1 cellular context compared by ENCODE assay signal in the genomic region with DNA sequence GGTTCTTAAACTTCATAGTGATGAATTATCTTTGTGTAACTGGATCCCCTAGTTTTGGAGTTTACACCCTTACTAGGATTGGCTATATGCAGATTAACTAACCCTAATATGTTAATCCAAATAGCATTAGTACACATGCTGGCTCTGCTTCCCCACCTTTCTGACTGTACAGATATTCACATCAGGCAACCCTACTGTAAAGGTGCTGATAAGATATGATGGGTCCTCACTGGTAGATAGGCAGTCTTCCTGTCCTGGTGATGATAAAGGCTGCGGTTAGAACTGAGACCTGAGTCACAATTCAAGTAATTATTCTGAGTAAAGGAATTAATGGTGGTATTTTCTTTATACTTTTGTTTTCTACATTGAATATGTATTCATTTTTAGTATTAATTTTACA.
TF ChIP-seq lines count a peak whose summit lies in the region.

No MANE protein-coding gene starts in this region.

TF ChIP-seq in K562, 482 proteins besides CTCF, POLR2A, EP300 and RAD21 (continued from another document and continues in another):
- TF ChIP-seq KAT8 (IDR thresholded peaks at IDR 0.05; ENCODE audit: low read depth) (no peak), TRIM24 (IDR thresholded peaks at IDR 0.05) (peak; percentile 94 to 95), ESRRA (IDR thresholded peaks at IDR 0.05; ENCODE audit: borderline replicate concordance, low read depth) (peak; percentile 88; the same call in 1 of the 2 replicates), ZNF318 (IDR thresholded peaks at IDR 0.05; ENCODE audit: borderline replicate concordance in 1 of 2, low read depth in 1 of 2) (no peak), AFF4 (CRISPR knock-in tag; IDR thresholded peaks at IDR 0.05) (no peak), MEF2A (IDR thresholded peaks at IDR 0.05; ENCODE audit: control insufficient read depth, low read depth, low read length) (no peak), ZNF197 (CRISPR knock-in tag; IDR thresholded peaks at IDR 0.05; ENCODE audit: low read depth) (peak; percentile 67; the same call in 1 of the 2 replicates), NCOA1 (IDR thresholded peaks at IDR 0.05; ENCODE audit: low read depth) (peak; percentile 56; the same call in 1 of the 2 replicates), CCNT2 (IDR thresholded peaks at IDR 0.05; ENCODE audit: borderline replicate concordance, extremely low read depth, insufficient read length, low read depth, low read length) (no peak), MYC (IDR thresholded peaks at IDR 0.05; ENCODE audit: low read depth, low read length) (peak; percentile 50), MYC (CRISPR knock-in tag; IDR thresholded peaks at IDR 0.05; ENCODE audit: borderline replicate concordance, low read depth) (no peak), SOX6 (IDR thresholded peaks at IDR 0.05) (peak; percentile 92), SREBF2 (CRISPR knock-in tag; IDR thresholded peaks at IDR 0.05) (no peak), TAL1 (IDR thresholded peaks at IDR 0.05) (peak; percentile 97), DPF2 (IDR thresholded peaks at IDR 0.05) (peak; percentile 97), YBX1 (IDR thresholded peaks at IDR 0.05) (no peak), BCL6 (CRISPR knock-in tag; IDR thresholded peaks at IDR 0.05) (no peak), ZZZ3 (IDR thresholded peaks at IDR 0.05) (no peak), REST (CRISPR knock-in tag; IDR thresholded peaks at IDR 0.05; ENCODE audit: low read depth) (no peak), CBX2 (IDR thresholded peaks at IDR 0.05; ENCODE audit: insufficient read depth, low read length, poor library complexity, severe bottlenecking) (no peak), ZNF282 (CRISPR knock-in tag; IDR thresholded peaks at IDR 0.05) (no peak), GATA2 (CRISPR knock-in tag; IDR thresholded peaks at IDR 0.05) (peak; percentile 84), CEBPG (CRISPR knock-in tag; IDR thresholded peaks at IDR 0.05) (no peak), CEBPG (tag; conservative IDR thresholded peaks at IDR 0.05 in 1 of 2, IDR thresholded peaks at IDR 0.05 in 1 of 2) (no peak), ATF4 (CRISPR knock-in tag; IDR thresholded peaks at IDR 0.05) (no peak), HDAC3 (IDR thresholded peaks at IDR 0.05; ENCODE audit: borderline replicate concordance, partially characterized antibody) (peak; percentile 80), NONO (IDR thresholded peaks at IDR 0.05; ENCODE audit: low read depth in 2 of 2, low read length in 1 of 2) (0 out of 4 replicates have a peak, but pooled peaks of 1 of the 2 experiments have one; percentile 26), CHD2 (IDR thresholded peaks at IDR 0.05; ENCODE audit: low read depth, low read length) (no peak), RFX5 (IDR thresholded peaks at IDR 0.05; ENCODE audit: low read depth, low read length) (no peak), SP2 (IDR thresholded peaks at IDR 0.05; ENCODE audit: extremely low read depth, low read depth, low read length, poor library complexity, severe bottlenecking) (no peak), KLF10 (CRISPR knock-in tag; IDR thresholded peaks at IDR 0.05) (no peak), LEF1 (IDR thresholded peaks at IDR 0.05) (peak; percentile 68)
- TF ChIP-seq, protein P1, sequence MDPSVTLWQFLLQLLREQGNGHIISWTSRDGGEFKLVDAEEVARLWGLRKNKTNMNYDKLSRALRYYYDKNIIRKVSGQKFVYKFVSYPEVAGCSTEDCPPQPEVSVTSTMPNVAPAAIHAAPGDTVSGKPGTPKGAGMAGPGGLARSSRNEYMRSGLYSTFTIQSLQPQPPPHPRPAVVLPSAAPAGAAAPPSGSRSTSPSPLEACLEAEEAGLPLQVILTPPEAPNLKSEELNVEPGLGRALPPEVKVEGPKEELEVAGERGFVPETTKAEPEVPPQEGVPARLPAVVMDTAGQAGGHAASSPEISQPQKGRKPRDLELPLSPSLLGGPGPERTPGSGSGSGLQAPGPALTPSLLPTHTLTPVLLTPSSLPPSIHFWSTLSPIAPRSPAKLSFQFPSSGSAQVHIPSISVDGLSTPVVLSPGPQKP (CRISPR knock-in tag; IDR thresholded peaks at IDR 0.05), result no peak
- TF ChIP-seq, protein P2, sequence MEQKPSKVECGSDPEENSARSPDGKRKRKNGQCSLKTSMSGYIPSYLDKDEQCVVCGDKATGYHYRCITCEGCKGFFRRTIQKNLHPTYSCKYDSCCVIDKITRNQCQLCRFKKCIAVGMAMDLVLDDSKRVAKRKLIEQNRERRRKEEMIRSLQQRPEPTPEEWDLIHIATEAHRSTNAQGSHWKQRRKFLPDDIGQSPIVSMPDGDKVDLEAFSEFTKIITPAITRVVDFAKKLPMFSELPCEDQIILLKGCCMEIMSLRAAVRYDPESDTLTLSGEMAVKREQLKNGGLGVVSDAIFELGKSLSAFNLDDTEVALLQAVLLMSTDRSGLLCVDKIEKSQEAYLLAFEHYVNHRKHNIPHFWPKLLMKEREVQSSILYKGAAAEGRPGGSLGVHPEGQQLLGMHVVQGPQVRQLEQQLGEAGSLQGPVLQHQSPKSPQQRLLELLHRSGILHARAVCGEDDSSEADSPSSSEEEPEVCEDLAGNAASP (IDR thresholded peaks at IDR 0.05), result no peak
- TF ChIP-seq, protein P3, sequence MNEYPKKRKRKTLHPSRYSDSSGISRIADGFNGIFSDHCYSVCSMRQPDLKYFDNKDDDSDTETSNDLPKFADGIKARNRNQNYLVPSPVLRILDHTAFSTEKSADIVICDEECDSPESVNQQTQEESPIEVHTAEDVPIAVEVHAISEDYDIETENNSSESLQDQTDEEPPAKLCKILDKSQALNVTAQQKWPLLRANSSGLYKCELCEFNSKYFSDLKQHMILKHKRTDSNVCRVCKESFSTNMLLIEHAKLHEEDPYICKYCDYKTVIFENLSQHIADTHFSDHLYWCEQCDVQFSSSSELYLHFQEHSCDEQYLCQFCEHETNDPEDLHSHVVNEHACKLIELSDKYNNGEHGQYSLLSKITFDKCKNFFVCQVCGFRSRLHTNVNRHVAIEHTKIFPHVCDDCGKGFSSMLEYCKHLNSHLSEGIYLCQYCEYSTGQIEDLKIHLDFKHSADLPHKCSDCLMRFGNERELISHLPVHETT (CRISPR knock-in tag; conservative IDR thresholded peaks at IDR 0.05 in 1 of 2, IDR thresholded peaks at IDR 0.05 in 1 of 2), result peak in 1 of 2 experiments; percentile 62; a peak in 1 of 4 replicates
- TF ChIP-seq, protein P4, sequence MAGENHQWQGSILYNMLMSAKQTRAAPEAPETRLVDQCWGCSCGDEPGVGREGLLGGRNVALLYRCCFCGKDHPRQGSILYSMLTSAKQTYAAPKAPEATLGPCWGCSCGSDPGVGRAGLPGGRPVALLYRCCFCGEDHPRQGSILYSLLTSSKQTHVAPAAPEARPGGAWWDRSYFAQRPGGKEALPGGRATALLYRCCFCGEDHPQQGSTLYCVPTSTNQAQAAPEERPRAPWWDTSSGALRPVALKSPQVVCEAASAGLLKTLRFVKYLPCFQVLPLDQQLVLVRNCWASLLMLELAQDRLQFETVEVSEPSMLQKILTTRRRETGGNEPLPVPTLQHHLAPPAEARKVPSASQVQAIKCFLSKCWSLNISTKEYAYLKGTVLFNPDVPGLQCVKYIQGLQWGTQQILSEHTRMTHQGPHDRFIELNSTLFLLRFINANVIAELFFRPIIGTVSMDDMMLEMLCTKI (IDR thresholded peaks at IDR 0.05; ENCODE audit: partially characterized antibody), result no peak
